ENCODE assay signal across 8 cellular contexts in the genomic region with DNA sequence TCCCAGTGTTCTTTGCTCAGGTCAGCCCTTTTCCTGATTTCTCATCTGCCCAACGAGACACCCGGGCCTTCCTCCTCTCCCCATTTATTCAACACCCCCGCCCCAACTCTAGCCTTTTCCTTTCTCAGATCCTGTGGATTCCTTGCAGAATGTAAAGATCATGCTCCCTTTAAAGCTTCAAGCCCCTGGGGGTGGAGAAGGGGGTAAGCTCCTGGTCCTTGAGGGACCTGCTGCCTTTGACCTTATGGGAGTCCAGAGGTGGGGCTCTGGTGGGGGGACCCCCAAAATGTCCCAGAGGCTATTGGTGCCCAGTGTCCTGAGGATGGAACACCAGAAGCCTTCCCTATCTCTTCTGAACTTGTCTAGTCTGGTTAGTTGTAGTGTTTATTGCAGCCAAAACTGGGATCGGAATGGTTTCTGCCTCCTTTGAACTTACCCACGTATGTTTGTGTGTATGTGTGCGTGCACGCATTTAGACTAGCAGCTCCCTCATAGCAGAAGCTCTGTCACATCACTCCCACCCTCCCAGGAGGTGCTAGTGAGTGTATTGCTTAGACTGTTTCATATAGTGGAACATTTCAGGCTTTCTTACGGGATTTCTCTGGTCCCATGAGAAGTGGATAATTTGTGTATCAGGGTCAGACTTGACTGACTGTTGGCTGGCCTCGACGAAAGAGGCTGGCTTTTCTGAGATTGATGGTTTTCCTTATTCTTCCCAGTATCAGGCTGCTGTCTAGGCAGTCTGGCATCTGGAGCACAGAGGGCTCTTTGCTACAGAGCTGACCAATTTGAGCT. TPM values are rescaled to one million over a fixed set of nuclear protein-coding genes. Genes with fewer than 3 reads are reported as not detected.
DNase-seq lines count a peak whose midpoint lies in the region; ATAC-seq and TF ChIP-seq lines count a peak whose summit lies in the region.

No MANE protein-coding gene starts in this region.

- H3K27me3 Mint-ChIP-seq in activated T-helper 2 cell treated with anti-CD3 and anti-CD28 coated beads, Interferon-gamma antibody, Interleukin-2, Interleukin-4, amounts not matched to agents 10 μg/mL and 5 μg/mL and 100 μg/mL, durations not matched to agents 14 hours and 24 hours and 36 hours (ENCODE audit: low read depth), result peaks cover 15% of the 10 kb centered on the region

- no peaks in the 10 kb centered on the region for H3K9me3 Mint-ChIP-seq in activated T-helper 2 cell treated with anti-CD3 and anti-CD28 coated beads, Interferon-gamma antibody, Interleukin-2, Interleukin-4, amounts not matched to agents 10 μg/mL and 5 μg/mL and 100 μg/mL, durations not matched to agents 14 hours and 24 hours and 36 hours

- TF ChIP-seq CTCF in prostate gland (IDR thresholded peaks at IDR 0.05), result no peak

- peaks cover 40% of the 10 kb centered on the region for H3K4me1 Mint-ChIP-seq in activated T-helper 2 cell treated with anti-CD3 and anti-CD28 coated beads, Interferon-gamma antibody, Interleukin-2, Interleukin-4, amounts not matched to agents 10 μg/mL and 5 μg/mL and 100 μg/mL, durations not matched to agents 14 hours and 24 hours and 36 hours (ENCODE audit: low read depth)

- ATAC-seq in HG03108 (IDR thresholded peaks at IDR 0.05; ENCODE audit: unreplicated experiment), result no peak

- H3K4me3 Mint-ChIP-seq in activated T-helper 2 cell treated with anti-CD3 and anti-CD28 coated beads, Interferon-gamma antibody, Interleukin-2, Interleukin-4, amounts not matched to agents 10 μg/mL and 5 μg/mL and 100 μg/mL, durations not matched to agents 14 hours and 24 hours and 36 hours (ENCODE audit: low read depth), result peak overlapping the region; percentile 93

- H3K4me1 ChIP-seq in prostate gland (replicated peaks), result no peaks in the 10 kb centered on the region

- intact Hi-C loops in activated T-helper 2 cell treated with anti-CD3 and anti-CD28 coated beads, Interferon-gamma antibody, Interleukin-2, Interleukin-4, amounts not matched to agents 10 μg/mL and 5 μg/mL and 100 μg/mL, durations not matched to agents 14 hours and 24 hours and 36 hours (cut with micrococcal nuclease), result loop anchor here (2.0 to 10.0 kb wide), 5 partner anchors 83 to 563 kb away; a partner anchor contains a TSS
- intact Hi-C loops in prostate gland (cut with DNase I), result loop anchor here (2.0 kb wide), 1 partner anchor 177 kb away; no protein-coding TSS in a partner anchor

- H3K27ac Mint-ChIP-seq in activated T-helper 2 cell treated with anti-CD3 and anti-CD28 coated beads, Interferon-gamma antibody, Interleukin-2, Interleukin-4, amounts not matched to agents 10 μg/mL and 5 μg/mL and 100 μg/mL, durations not matched to agents 14 hours and 24 hours and 36 hours, result peak overlapping the region; percentile 81

- peak overlapping the region in 1 of 2 donors; percentile 80 for H3K4me3 ChIP-seq in prostate gland

- peaks cover 34% of the 10 kb centered on the region for H3K36me3 Mint-ChIP-seq in activated T-helper 2 cell treated with anti-CD3 and anti-CD28 coated beads, Interferon-gamma antibody, Interleukin-2, Interleukin-4, amounts not matched to agents 10 μg/mL and 5 μg/mL and 100 μg/mL, durations not matched to agents 14 hours and 24 hours and 36 hours (ENCODE audit: low read depth)

- no peak for TF ChIP-seq POLR2A in prostate gland (IDR thresholded peaks at IDR 0.05)

- no peaks in the 10 kb centered on the region for H3K27me3 ChIP-seq in prostate gland (replicated peaks; ENCODE audit: insufficient read depth)

- no peak overlapping the region for H3K27ac ChIP-seq in prostate gland

- peak; percentile 32 for DNase-seq in activated CD4-positive, alpha-beta T cell treated with anti-CD3 and anti-CD28 coated beads for 48 hours
- DNase-seq in activated CD4-positive, alpha-beta T cell treated with anti-CD3 and anti-CD28 coated beads, Interleukin-2, amount 50 U/mL, for 1 hour, result no peak
- DNase-seq in activated T-helper 2 cell treated with anti-CD3 and anti-CD28 coated beads, Interferon-gamma antibody, Interleukin-2, Interleukin-4, amounts not matched to agents 10 μg/mL and 5 μg/mL and 100 μg/mL, durations not matched to agents 14 hours and 24 hours and 36 hours (ENCODE audit: low spot score), result no peak
- DNase-seq in hepatic stellate cell (ENCODE audit: low spot score), result peak; percentile 57
- DNase-seq in stimulated activated naive CD4-positive, alpha-beta T cell treated with Interleukin-2 at 50 U/mL for 16 hours (lab: John Stamatoyannopoulos, UW), result peak; percentile 2
- no peak for DNase-seq in prostate gland (ENCODE audit: low spot score)
- DNase-seq in NCI-H1930 (lab: John Stamatoyannopoulos, UW), result no peak

- 25% methylated on average over 10 of the region's 10 CpGs for WGBS in prostate gland

- H3K36me3 ChIP-seq in prostate gland, result no peaks in the 10 kb centered on the region

- H3K9me3 ChIP-seq in prostate gland, result no peaks in the 10 kb centered on the region

RNA-seq across cellular contexts. Expression of a gene that starts 1.1 kb away (rescaled TPM):
- 31.7 and 35.5 TPM in 2 replicates for total RNA-seq in activated T-helper 2 cell treated with anti-CD3 and anti-CD28 coated beads, Interferon-gamma antibody, Interleukin-2, Interleukin-4, amounts not matched to agents 10 μg/mL and 5 μg/mL and 100 μg/mL, durations not matched to agents 14 hours and 24 hours and 36 hours
- total RNA-seq in prostate gland, result 10 to 100 TPM; 21.7 to 27.1 TPM

Comparison
In these comparisons a context has a peak if more than half of its experiments do, and no peak if none do; other contexts are left out.
1. DNase-seq: peak in activated CD4-positive, alpha-beta T cell treated with anti-CD3 and anti-CD28 coated beads for 48 hours (single experiment), hepatic stellate cell (single experiment) and stimulated activated naive CD4-positive, alpha-beta T cell treated with Interleukin-2 at 50 U/mL for 16 hours (single experiment); none in activated CD4-positive, alpha-beta T cell treated with anti-CD3 and anti-CD28 coated beads, Interleukin-2, amount 50 U/mL, for 1 hour (single experiment), activated T-helper 2 cell treated with anti-CD3 and anti-CD28 coated beads, Interferon-gamma antibody, Interleukin-2, Interleukin-4, amounts not matched to agents 10 μg/mL and 5 μg/mL and 100 μg/mL, durations not matched to agents 14 hours and 24 hours and 36 hours (single experiment), prostate gland (single experiment) and NCI-H1930 (0 of 2).